ENCODE assay signal across 13 cellular contexts in genomic region chr9:86275962-86276361, GRCh38. TPM values are rescaled to one million over a fixed set of nuclear protein-coding genes. Genes with fewer than 3 reads are reported as not detected.
DNase-seq lines count a peak whose midpoint lies in the region; ATAC-seq and TF ChIP-seq lines count a peak whose summit lies in the region.
"Had no signal": no experiment of that assay in that cellular context is flagged by ENCODE, and none has a peak within 500 bp of the region (broad histone marks: within the 10 kb centered on the region; RNA-seq: fewer than 3 reads in every experiment).

No MANE protein-coding gene starts in this region.

- H3K27me3 ChIP-seq in neural cell (ENCODE audit: insufficient read depth, low read depth, low read length) = no peaks in the 10 kb centered on the region
- no peaks in the 10 kb centered on the region for H3K27me3 ChIP-seq in HAP-1 (ENCODE audit: low read depth)
- H3K27me3 ChIP-seq: gastroesophageal sphincter had no signal

- ATAC-seq in omental fat pad (ENCODE audit: low FRiP score) = no peak
- ATAC-seq: gastroesophageal sphincter had no signal

- peaks cover 14% of the 10 kb centered on the region for H3K4me1 ChIP-seq in HAP-1

- H3F3A ChIP-seq in neural cell (ENCODE audit: insufficient read depth, low read length, poor library complexity, severe bottlenecking) = no peaks in the 10 kb centered on the region

- H3K9me2 ChIP-seq in neural cell (ENCODE audit: insufficient read depth, low read length) = no peaks in the 10 kb centered on the region

- H3K9me3 ChIP-seq in neural cell (ENCODE audit: low read length) (no peaks in the 10 kb centered on the region), HAP-1 (no peaks in the 10 kb centered on the region)
- H3K9me3 ChIP-seq: gastroesophageal sphincter, thoracic aorta had no signal

- H3K36me3 ChIP-seq in neural cell (ENCODE audit: insufficient read depth, low read length) (peaks cover 16% of the 10 kb centered on the region), HAP-1 (replicated peaks) (peaks cover 28% of the 10 kb centered on the region)
- H3K36me3 ChIP-seq: thoracic aorta had no signal

- no peak overlapping the region for H3K27ac ChIP-seq in neural cell (ENCODE audit: low read length)
- H3K27ac ChIP-seq: gastroesophageal sphincter, thoracic aorta had no signal

- H4K20me1 ChIP-seq in neural cell (ENCODE audit: insufficient read depth) = no peaks in the 10 kb centered on the region

- DNase-seq in NCI-H82 (lab: John Stamatoyannopoulos, UW) (peak; percentile 26), NCI-H82 treated with DMSO at 0.1 percent for 48 hours (lab: John Stamatoyannopoulos, UW; ENCODE audit: unreplicated experiment) (no peak), LNCaP clone FGC (ENCODE audit: low read depth) (no peak), cerebellar cortex (ENCODE audit: low spot score) (peak; percentile 32), omental fat pad (ENCODE audit: low spot score) (no peak), HAP-1 (ENCODE audit: low spot score in 2 of 2) (no peak)
- DNase-seq in activated naive CD4-positive, alpha-beta T cell treated with anti-CD3 and anti-CD28 coated beads, Interleukin-2, amount 50 U/mL, for 16 hours = no peak
- DNase-seq: activated CD4-positive, alpha-beta T cell treated with anti-CD3 and anti-CD28 coated beads for 4 hours; activated gamma-delta T cell; retina had no signal

- TF ChIP-seq EP300 in neural cell (conservative IDR thresholded peaks at IDR 0.05; ENCODE audit: poor library complexity, severe bottlenecking) = no peak

- H3K4me2 ChIP-seq in neural cell (ENCODE audit: low read length) = no peak overlapping the region

- H3K4me3 ChIP-seq in LNCaP clone FGC (ENCODE audit: low read depth, low read length) (no peak overlapping the region), neural cell (ENCODE audit: low read length) (no peak overlapping the region), HAP-1 (no peak overlapping the region)
- H3K4me3 ChIP-seq: gastroesophageal sphincter, thoracic aorta had no signal

- TF ChIP-seq CTCF in LNCaP clone FGC (IDR thresholded peaks at IDR 0.05; ENCODE audit: control insufficient read depth, extremely low read depth, insufficient read depth) (peak; percentile 29; the same call in 1 of the 2 replicates), neural cell (IDR thresholded peaks at IDR 0.05; ENCODE audit: poor library complexity, severe bottlenecking) (peak; percentile 38), omental fat pad (IDR thresholded peaks at IDR 0.05) (no peak)

- peaks cover 56% of the 10 kb centered on the region for H3K79me2 ChIP-seq in neural cell (replicated peaks; ENCODE audit: insufficient read depth, low read length)

- TF ChIP-seq RAD21 in neural cell (conservative IDR thresholded peaks at IDR 0.05) = peak; percentile 28

- no peak overlapping the region for H2AFZ ChIP-seq in neural cell (ENCODE audit: low read depth, low read length)

- H3K9ac ChIP-seq in neural cell (ENCODE audit: low read length) = no peak overlapping the region

- in situ Hi-C loops in HAP-1 (cut with MboI; ENCODE audit: low sequenced_read_pairs) = no loop called here

TF ChIP-seq in neural cell, 6 proteins besides CTCF, POLR2A, EP300 and RAD21:
- TF ChIP-seq REST (IDR thresholded peaks at IDR 0.05; ENCODE audit: borderline replicate concordance) = no peak
- TF ChIP-seq POLR2AphosphoS5 (IDR thresholded peaks at IDR 0.05) = no peak
- no peak for TF ChIP-seq SMC3 (conservative IDR thresholded peaks at IDR 0.05; ENCODE audit: poor library complexity)
- no peak for TF ChIP-seq MXI1 (conservative IDR thresholded peaks at IDR 0.05; ENCODE audit: poor library complexity, severe bottlenecking)
- no peak for TF ChIP-seq TAF1 (IDR thresholded peaks at IDR 0.05; ENCODE audit: low read depth)
- TF ChIP-seq EZH2 (IDR thresholded peaks at IDR 0.05; ENCODE audit: borderline replicate concordance, insufficient read depth, low read length, poor library complexity, severe bottlenecking) = no peak

RNA-seq across cellular contexts. Expression of gene ISCA1, which starts 6.4 kb away (rescaled TPM):
- polyA plus RNA-seq in neural cell = 119 and 141 TPM in 2 replicates
- polyA minus RNA-seq in neural cell = 78.6 and 84.7 TPM in 2 replicates
- total RNA-seq in omental fat pad = 10 to 100 TPM; 50.6 to 67.4 (median 55.6) TPM

RNA-seq across cellular contexts. Expression of gene C9orf153, which starts 16.5 kb away (rescaled TPM):
- polyA plus RNA-seq in neural cell = not detected in 2 replicates
- 0.46 TPM in 1 of 2 replicates, not detected in the other for polyA minus RNA-seq in neural cell
- 1 to 10 TPM in 2 of 4 donors, under 1 TPM in 2; 0.38 to 2.8 (median 0.83) TPM for total RNA-seq in omental fat pad

Comparison
In these comparisons a context has a peak if more than half of its experiments do, and no peak if none do; other contexts are left out.
1. DNase-seq: peak in NCI-H82 (single experiment) and cerebellar cortex (single experiment); none in NCI-H82 treated with DMSO at 0.1 percent for 48 hours (single experiment), LNCaP clone FGC (single experiment), omental fat pad (single experiment), HAP-1 (0 of 2) and activated naive CD4-positive, alpha-beta T cell treated with anti-CD3 and anti-CD28 coated beads, Interleukin-2, amount 50 U/mL, for 16 hours (single experiment).
2. CTCF ChIP-seq: peak in LNCaP clone FGC (single experiment) and neural cell (single experiment); none in omental fat pad (0 of 3).